22 cellular contexts compared by ENCODE assay signal in the genomic region with DNA sequence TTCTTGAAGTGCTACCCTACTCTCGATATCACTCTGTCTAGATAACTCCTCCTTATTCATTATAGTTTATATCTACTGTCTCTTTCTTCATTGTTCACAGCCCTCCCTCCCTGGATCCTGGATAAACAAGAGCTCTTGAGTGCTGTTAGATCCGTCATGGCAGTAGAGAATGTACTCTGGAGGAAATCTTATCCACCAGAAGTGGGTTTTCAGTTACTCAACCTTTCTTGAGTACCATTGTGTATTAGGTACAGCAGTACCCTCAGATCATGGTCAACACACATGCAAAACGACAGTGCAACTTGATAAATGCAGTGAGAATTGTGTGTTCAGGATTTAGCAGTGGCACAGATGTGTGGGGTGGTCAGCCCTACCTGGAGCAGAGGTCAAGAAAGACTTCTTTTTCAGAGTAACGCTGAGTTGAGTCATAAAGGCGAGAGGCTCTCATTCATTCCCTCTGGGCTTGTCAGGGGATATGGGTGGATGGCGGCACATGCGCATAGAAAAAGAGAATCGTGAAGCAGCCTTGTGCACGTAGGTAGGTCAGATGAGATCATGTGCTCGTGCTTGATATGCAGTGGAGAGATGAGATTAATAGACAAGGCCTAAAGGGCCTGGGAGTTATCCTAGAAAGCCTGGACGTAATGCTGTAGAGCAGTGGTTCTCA.
DNase-seq lines count a peak whose midpoint lies in the region; ATAC-seq, FAIRE-seq and TF ChIP-seq lines count a peak whose summit lies in the region.
"Had no signal": no experiment of that assay in that cellular context is flagged by ENCODE, and none has a peak within 500 bp of the region (broad histone marks: within the 10 kb centered on the region; RNA-seq: fewer than 3 reads in every experiment).

No MANE protein-coding gene starts in this region.

- WGBS in heart right ventricle, 2 donors: 79 to 83% methylated on average over 11 of the region's 11 CpGs

- H3K27me3 ChIP-seq in bronchial epithelial cell (ENCODE audit: control insufficient read depth, insufficient read depth, low read length): no peaks in the 10 kb centered on the region
- H3K27me3 ChIP-seq in heart right ventricle: no peaks in the 10 kb centered on the region
- H3K27me3 ChIP-seq: BLaER1, SJCRH30 had no signal

- no peaks in the 10 kb centered on the region for H3K27me3 Mint-ChIP-seq in osteocyte (ENCODE audit: unreplicated experiment)
- H3K27me3 Mint-ChIP-seq: CD8-positive, alpha-beta memory T cell had no signal

- no peaks in the 10 kb centered on the region for H3K4me1 ChIP-seq in heart right ventricle
- H3K4me1 ChIP-seq: BLaER1, SJCRH30 had no signal

- no peak overlapping the region for H3K27ac ChIP-seq in heart right ventricle
- H3K27ac ChIP-seq: BLaER1, HL-60, PC-9, SJCRH30 had no signal

- H3K27ac Mint-ChIP-seq in osteocyte (ENCODE audit: unreplicated experiment): peak overlapping the region; percentile 9

- peak; percentile 20 for FAIRE-seq in HTR-8/SVneo (lab: Jason Lieb, UNC)
- FAIRE-seq in bronchial epithelial cell (lab: Jason Lieb, UNC): peak; percentile 32
- FAIRE-seq: A204.1, D721Med, GM12892 had no signal

- H3K36me3 ChIP-seq in bronchial epithelial cell (ENCODE audit: control insufficient read depth, insufficient read depth, low read length): no peaks in the 10 kb centered on the region
- H3K36me3 ChIP-seq in heart right ventricle: peaks cover 0 to 28% (median 0%) of the 10 kb centered on the region in 9 donors
- H3K36me3 ChIP-seq: SJCRH30 had no signal

- H3K4me3 Mint-ChIP-seq in osteocyte (ENCODE audit: unreplicated experiment): no peak overlapping the region
- H3K4me3 Mint-ChIP-seq: CD8-positive, alpha-beta memory T cell had no signal

- no peaks in the 10 kb centered on the region for H3K9me3 ChIP-seq in heart right ventricle
- H3K9me3 ChIP-seq: BLaER1, SJCRH30 had no signal

- H3K4me3 ChIP-seq in bronchial epithelial cell (ENCODE audit: low read depth, low read length) (no peak overlapping the region), heart right ventricle (no peak overlapping the region)
- H3K4me3 ChIP-seq: BLaER1, PC-9, SJCRH30 had no signal

- intact Hi-C loops in heart right ventricle (cut with DNase I): no loop called here

- no peaks in the 10 kb centered on the region for H3K9me3 Mint-ChIP-seq in osteocyte (ENCODE audit: unreplicated experiment)
- H3K9me3 Mint-ChIP-seq: CD8-positive, alpha-beta memory T cell had no signal

- DNase-seq in DMS79 (lab: John Stamatoyannopoulos, UW): peak; percentile 36
- DNase-seq in HTR-8/SVneo (ENCODE audit: insufficient read length, low spot score): no peak
- DNase-seq in bronchial epithelial cell (ENCODE audit: low read depth): no peak
- no peak for DNase-seq in osteocyte (ENCODE audit: extremely low spot score, unreplicated experiment)
- no peak for DNase-seq in heart right ventricle
- no peak for DNase-seq in NCI-H1436 (lab: John Stamatoyannopoulos, UW)
- DNase-seq: CD8-positive, alpha-beta memory T cell; GF-D8; HCEC 1CT; NCI-H1105 treated with DMSO at 0.1 percent for 48 hours; NCI-H2029; NCI-H510A; NCI-H82; PC-9; SJCRH30 had no signal

- ATAC-seq in GM21619 (IDR thresholded peaks at IDR 0.05; ENCODE audit: unreplicated experiment) (no peak), GM21576 (IDR thresholded peaks at IDR 0.05; ENCODE audit: unreplicated experiment) (no peak), heart right ventricle (no peak)

- H3K36me3 Mint-ChIP-seq in osteocyte (ENCODE audit: unreplicated experiment): peaks cover 40% of the 10 kb centered on the region

- TF ChIP-seq CTCF in bronchial epithelial cell (IDR thresholded peaks at IDR 0.05; ENCODE audit: insufficient read depth, low read length, severe bottlenecking) (no peak), osteocyte (IDR thresholded peaks at IDR 0.05) (no peak), heart right ventricle (IDR thresholded peaks at IDR 0.05) (no peak)

- peaks cover 2% of the 10 kb centered on the region for H3K4me1 Mint-ChIP-seq in osteocyte (ENCODE audit: unreplicated experiment)
- H3K4me1 Mint-ChIP-seq: CD8-positive, alpha-beta memory T cell had no signal
